Comparison of ENCODE assay signal across 8 cellular contexts in genomic region chr17:57948555-57949420, GRCh38. TPM values are rescaled to one million over a fixed set of nuclear protein-coding genes. Genes with fewer than 3 reads are reported as not detected.
DNase-seq lines count a peak whose midpoint lies in the region; ATAC-seq and TF ChIP-seq lines count a peak whose summit lies in the region.

No MANE protein-coding gene starts in this region.

- peak; percentile 28 for DNase-seq in activated CD4-positive, alpha-beta memory T cell treated with anti-CD3 and anti-CD28 coated beads for 36 hours
- no peak for DNase-seq in activated CD4-positive, alpha-beta memory T cell treated with anti-CD3 and anti-CD28 coated beads, Interleukin-2, amount 10 ng/mL, durations not matched to agents 7 days and 5 days
- DNase-seq in SW 1271 (lab: John Stamatoyannopoulos, UW) = peak; percentile 83 to 94
- DNase-seq in fibroblast of pulmonary artery (ENCODE audit: low read depth) = peak; percentile 84
- DNase-seq in prostate gland (ENCODE audit: low spot score) = no peak
- DNase-seq in activated effector memory CD4-positive, alpha-beta T cell treated with Interleukin-2 at 50 U/mL for 16 hours = no peak

- H3K4me1 ChIP-seq in prostate gland (replicated peaks) = peaks cover 15% of the 10 kb centered on the region

- 34% methylated on average over 5 of the region's 5 CpGs for WGBS in prostate gland

- TF ChIP-seq POLR2A in prostate gland (IDR thresholded peaks at IDR 0.05) = peak; percentile 5

- POLR2A ChIA-PET in activated CD4-positive, alpha-beta memory T cell treated with anti-CD3 and anti-CD28 coated beads for 36 hours (lab: Charles Lee) = no interaction called here
- POLR2A ChIA-PET in activated CD4-positive, alpha-beta memory T cell treated with anti-CD3 and anti-CD28 coated beads, Interleukin-2, amount 10 ng/mL, durations not matched to agents 7 days and 5 days (lab: Charles Lee) = interaction anchor here (0.9 to 2.5 kb wide), 6 partner anchors 19 to 58 kb away, joined by 3 to 9 read pairs (median 5); partner anchors contain the start of genes SRSF1 and VEZF1

- no peaks in the 10 kb centered on the region for H3K36me3 ChIP-seq in prostate gland

- CTCF ChIA-PET in activated CD4-positive, alpha-beta memory T cell treated with anti-CD3 and anti-CD28 coated beads for 36 hours (lab: Charles Lee) = interaction anchor here (0.5 to 3.6 kb wide), 10 partner anchors 11 to 1065 kb away, joined by 3 to 24 read pairs (median 3); partner anchors contain the start of gene VEZF1
- CTCF ChIA-PET in activated CD4-positive, alpha-beta memory T cell treated with anti-CD3 and anti-CD28 coated beads, Interleukin-2, amount 10 ng/mL, durations not matched to agents 7 days and 5 days (lab: Charles Lee) = interaction anchor here (1.2 to 1.7 kb wide), 4 partner anchors 13 to 112 kb away, joined by 3 read pairs; no protein-coding TSS in a partner anchor

- no peaks in the 10 kb centered on the region for H3K36me3 Mint-ChIP-seq in activated CD4-positive, alpha-beta memory T cell treated with anti-CD3 and anti-CD28 coated beads for 36 hours
- no peaks in the 10 kb centered on the region for H3K36me3 Mint-ChIP-seq in activated CD4-positive, alpha-beta memory T cell treated with anti-CD3 and anti-CD28 coated beads, Interleukin-2, amount 10 ng/mL, durations not matched to agents 7 days and 5 days (ENCODE audit: low read depth)

- intact Hi-C loops in activated CD4-positive, alpha-beta memory T cell treated with anti-CD3 and anti-CD28 coated beads for 36 hours (cut with micrococcal nuclease) = loop anchor here (2.0 kb wide), 1 partner anchor 46 kb away; no protein-coding TSS in a partner anchor
- intact Hi-C loops in prostate gland (cut with DNase I) = no loop called here

- ATAC-seq in GM21526 (IDR thresholded peaks at IDR 0.05; ENCODE audit: low FRiP score, unreplicated experiment) (no peak), GM18858 (IDR thresholded peaks at IDR 0.05; ENCODE audit: unreplicated experiment) (no peak)

- no peaks in the 10 kb centered on the region for H3K9me3 ChIP-seq in prostate gland

- no peak overlapping the region for H3K4me3 Mint-ChIP-seq in activated CD4-positive, alpha-beta memory T cell treated with anti-CD3 and anti-CD28 coated beads for 36 hours
- H3K4me3 Mint-ChIP-seq in activated CD4-positive, alpha-beta memory T cell treated with anti-CD3 and anti-CD28 coated beads, Interleukin-2, amount 10 ng/mL, durations not matched to agents 7 days and 5 days = no peak overlapping the region

- no peak for TF ChIP-seq CTCF in fibroblast of pulmonary artery (IDR thresholded peaks at IDR 0.05; ENCODE audit: low read length, missing control alignments)
- peak in 1 of 4 experiments; percentile 32 for TF ChIP-seq CTCF in prostate gland (IDR thresholded peaks at IDR 0.05)

- peaks cover 34% of the 10 kb centered on the region for H3K4me1 Mint-ChIP-seq in activated CD4-positive, alpha-beta memory T cell treated with anti-CD3 and anti-CD28 coated beads for 36 hours (ENCODE audit: low read depth)
- H3K4me1 Mint-ChIP-seq in activated CD4-positive, alpha-beta memory T cell treated with anti-CD3 and anti-CD28 coated beads, Interleukin-2, amount 10 ng/mL, durations not matched to agents 7 days and 5 days = peaks cover 50% of the 10 kb centered on the region

- no peaks in the 10 kb centered on the region for H3K27me3 ChIP-seq in prostate gland (replicated peaks; ENCODE audit: insufficient read depth)

- H3K27me3 Mint-ChIP-seq in activated CD4-positive, alpha-beta memory T cell treated with anti-CD3 and anti-CD28 coated beads for 36 hours = peaks cover 8% of the 10 kb centered on the region
- H3K27me3 Mint-ChIP-seq in activated CD4-positive, alpha-beta memory T cell treated with anti-CD3 and anti-CD28 coated beads, Interleukin-2, amount 10 ng/mL, durations not matched to agents 7 days and 5 days = peaks cover 45% of the 10 kb centered on the region

- H3K27ac ChIP-seq in prostate gland = peak overlapping the region; percentile 85 to 87

- no peak overlapping the region for H3K27ac Mint-ChIP-seq in activated CD4-positive, alpha-beta memory T cell treated with anti-CD3 and anti-CD28 coated beads for 36 hours
- no peak overlapping the region for H3K27ac Mint-ChIP-seq in activated CD4-positive, alpha-beta memory T cell treated with anti-CD3 and anti-CD28 coated beads, Interleukin-2, amount 10 ng/mL, durations not matched to agents 7 days and 5 days

- H3K9me3 Mint-ChIP-seq in activated CD4-positive, alpha-beta memory T cell treated with anti-CD3 and anti-CD28 coated beads for 36 hours = no peaks in the 10 kb centered on the region
- H3K9me3 Mint-ChIP-seq in activated CD4-positive, alpha-beta memory T cell treated with anti-CD3 and anti-CD28 coated beads, Interleukin-2, amount 10 ng/mL, durations not matched to agents 7 days and 5 days = no peaks in the 10 kb centered on the region

- H3K4me3 ChIP-seq in fibroblast of pulmonary artery (replicated peaks; ENCODE audit: low read depth, low read length) (no peak overlapping the region), prostate gland (no peak overlapping the region)

RNA-seq across cellular contexts. Expression of gene CUEDC1, which starts 6.4 kb away (rescaled TPM):
- under 1 TPM; 0.29 to 0.36 TPM for total RNA-seq in activated CD4-positive, alpha-beta memory T cell treated with anti-CD3 and anti-CD28 coated beads for 36 hours
- total RNA-seq in activated CD4-positive, alpha-beta memory T cell treated with anti-CD3 and anti-CD28 coated beads, Interleukin-2, amount 10 ng/mL, durations not matched to agents 7 days and 5 days = under 1 TPM in 1 of 2 experiments, not detected in 1; 0.25 TPM
- 10 to 100 TPM; 33.0 to 44.9 TPM for total RNA-seq in prostate gland

RNA-seq across cellular contexts. Expression of gene VEZF1, which starts 39.3 kb away (rescaled TPM):
- 10 to 100 TPM; 26.8 to 29.8 TPM for total RNA-seq in activated CD4-positive, alpha-beta memory T cell treated with anti-CD3 and anti-CD28 coated beads for 36 hours
- total RNA-seq in activated CD4-positive, alpha-beta memory T cell treated with anti-CD3 and anti-CD28 coated beads, Interleukin-2, amount 10 ng/mL, durations not matched to agents 7 days and 5 days = 10 to 100 TPM; 44.6 to 46.6 TPM
- 10 to 100 TPM; 84.9 to 91.1 TPM for total RNA-seq in prostate gland

RNA-seq across cellular contexts. Expression of gene SRSF1, which starts 58.3 kb away (rescaled TPM):
- total RNA-seq in activated CD4-positive, alpha-beta memory T cell treated with anti-CD3 and anti-CD28 coated beads for 36 hours = 100 to 1,000 TPM; 325 to 326 TPM
- total RNA-seq in activated CD4-positive, alpha-beta memory T cell treated with anti-CD3 and anti-CD28 coated beads, Interleukin-2, amount 10 ng/mL, durations not matched to agents 7 days and 5 days = 100 to 1,000 TPM; 298 to 304 TPM
- 100 to 1,000 TPM; 136 to 151 TPM for total RNA-seq in prostate gland

Comparison
In these comparisons a context has a peak if more than half of its experiments do, and no peak if none do; other contexts are left out.
1. DNase-seq: peak in activated CD4-positive, alpha-beta memory T cell treated with anti-CD3 and anti-CD28 coated beads for 36 hours (single experiment), SW 1271 (2 of 2) and fibroblast of pulmonary artery (single experiment); none in activated CD4-positive, alpha-beta memory T cell treated with anti-CD3 and anti-CD28 coated beads, Interleukin-2, amount 10 ng/mL, durations not matched to agents 7 days and 5 days (single experiment), prostate gland (single experiment) and activated effector memory CD4-positive, alpha-beta T cell treated with Interleukin-2 at 50 U/mL for 16 hours (single experiment).
2. RNA of gene CUEDC1, which starts 6.4 kb away (total RNA-seq): 33.0 to 44.9 TPM in prostate gland; 0.29 to 0.36 TPM in activated CD4-positive, alpha-beta memory T cell treated with anti-CD3 and anti-CD28 coated beads for 36 hours and 0.25 TPM in activated CD4-positive, alpha-beta memory T cell treated with anti-CD3 and anti-CD28 coated beads, Interleukin-2, amount 10 ng/mL, durations not matched to agents 7 days and 5 days; every median in the first group is over 10 times any median in the second.